ENCODE assay signal across 13 cellular contexts in the genomic region with DNA sequence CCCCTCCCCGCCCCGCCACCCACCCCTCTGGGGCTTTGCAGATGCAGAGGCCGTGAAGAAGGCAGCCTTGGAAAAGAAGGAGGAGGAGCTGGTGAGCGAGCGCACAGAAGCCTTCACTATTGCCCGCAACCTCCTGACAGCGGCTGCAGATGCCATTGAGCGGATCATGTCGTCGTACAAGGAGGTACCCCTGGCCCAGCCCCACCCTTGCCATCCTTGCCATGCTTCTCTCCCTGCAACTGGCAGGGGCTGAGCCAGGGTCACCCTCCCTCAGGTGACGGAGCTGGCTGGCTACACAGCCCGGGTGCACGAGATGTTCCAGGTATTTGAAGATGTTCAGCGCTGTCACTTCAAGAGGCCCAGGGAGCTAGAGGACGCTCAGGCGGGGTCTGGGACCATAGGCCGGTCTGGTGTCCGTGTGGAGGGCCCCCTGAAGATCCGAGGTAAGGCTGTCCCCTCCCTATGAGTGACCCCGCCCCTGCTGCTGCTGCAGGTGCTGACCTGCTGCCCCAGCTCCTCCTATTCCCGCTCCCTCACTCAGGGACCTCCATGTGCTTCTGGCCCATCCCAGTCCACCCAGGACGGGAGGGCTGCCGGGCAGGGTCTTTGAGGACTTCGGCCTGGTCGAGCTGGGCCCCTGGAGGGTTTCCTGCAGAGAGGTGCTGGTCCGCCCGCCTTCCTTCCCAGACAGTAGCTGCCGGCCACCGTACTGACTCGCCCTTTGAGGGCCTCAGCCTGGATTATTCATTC. TPM values are rescaled to one million over a fixed set of nuclear protein-coding genes. Genes with fewer than 3 reads are reported as not detected.
DNase-seq lines count a peak whose midpoint lies in the region; TF ChIP-seq lines count a peak whose summit lies in the region.
"Had no signal": no experiment of that assay in that cellular context is flagged by ENCODE, and none has a peak within 500 bp of the region (broad histone marks: within the 10 kb centered on the region; RNA-seq: fewer than 3 reads in every experiment).

No MANE protein-coding gene starts in this region.

- intact Hi-C loops in activated naive CD4-positive, alpha-beta T cell treated with anti-CD3 and anti-CD28 coated beads for 36 hours (cut with micrococcal nuclease), result no loop called here
- intact Hi-C loops in vagina (cut with DNase I), result no loop called here

- no peaks in the 10 kb centered on the region for H3K9me3 ChIP-seq in vagina

- H3K27me3 Mint-ChIP-seq in activated naive CD4-positive, alpha-beta T cell treated with anti-CD3 and anti-CD28 coated beads, Interleukin-2, amount 10 ng/mL, durations not matched to agents 7 days and 5 days, result no peaks in the 10 kb centered on the region
- no peaks in the 10 kb centered on the region for H3K27me3 Mint-ChIP-seq in activated naive CD4-positive, alpha-beta T cell treated with anti-CD3 and anti-CD28 coated beads for 36 hours (ENCODE audit: low read depth)
- no peaks in the 10 kb centered on the region for H3K27me3 Mint-ChIP-seq in neural crest cell (ENCODE audit: low read depth)
- H3K27me3 Mint-ChIP-seq: CD4-positive, alpha-beta memory T cell had no signal

- H3K27me3 ChIP-seq in H7 (ENCODE audit: control insufficient read depth, insufficient read depth, low read length) (no peaks in the 10 kb centered on the region), vagina (no peaks in the 10 kb centered on the region)

- no peak overlapping the region for H3K4me3 ChIP-seq in H7 (ENCODE audit: insufficient read depth, low read depth, low read length)
- no peak overlapping the region for H3K4me3 ChIP-seq in vagina

- no peaks in the 10 kb centered on the region for H3K4me1 ChIP-seq in vagina

- TF ChIP-seq CTCF in neural crest cell (conservative IDR thresholded peaks at IDR 0.05), result no peak
- no peak for TF ChIP-seq CTCF in vagina (IDR thresholded peaks at IDR 0.05)

- peaks cover 11% of the 10 kb centered on the region for H3K9me3 Mint-ChIP-seq in activated naive CD4-positive, alpha-beta T cell treated with anti-CD3 and anti-CD28 coated beads, Interleukin-2, amount 10 ng/mL, durations not matched to agents 7 days and 5 days
- H3K9me3 Mint-ChIP-seq in activated naive CD4-positive, alpha-beta T cell treated with anti-CD3 and anti-CD28 coated beads for 36 hours, result peaks cover 2% of the 10 kb centered on the region
- H3K9me3 Mint-ChIP-seq in neural crest cell, result peaks cover 12% of the 10 kb centered on the region

- no peaks in the 10 kb centered on the region for H3K36me3 ChIP-seq in H7 (replicated peaks; ENCODE audit: control insufficient read depth, insufficient read depth, low read length)
- H3K36me3 ChIP-seq in vagina, result no peaks in the 10 kb centered on the region

- H3K27ac Mint-ChIP-seq in activated naive CD4-positive, alpha-beta T cell treated with anti-CD3 and anti-CD28 coated beads, Interleukin-2, amount 10 ng/mL, durations not matched to agents 7 days and 5 days, result peak overlapping the region; percentile 17
- no peak overlapping the region for H3K27ac Mint-ChIP-seq in activated naive CD4-positive, alpha-beta T cell treated with anti-CD3 and anti-CD28 coated beads for 36 hours
- H3K27ac Mint-ChIP-seq in neural crest cell (ENCODE audit: unreplicated experiment), result peak overlapping the region; percentile 19

- no peak for TF ChIP-seq POLR2A in vagina (IDR thresholded peaks at IDR 0.05)

- DNase-seq in activated naive CD4-positive, alpha-beta T cell treated with anti-CD3 and anti-CD28 coated beads, Interleukin-2, amount 10 ng/mL, durations not matched to agents 7 days and 5 days, result no peak
- no peak for DNase-seq in activated naive CD4-positive, alpha-beta T cell treated with anti-CD3 and anti-CD28 coated beads for 36 hours
- DNase-seq in H7, result peak; percentile 64
- no peak for DNase-seq in neural crest cell (ENCODE audit: low read depth, low spot score)
- no peak for DNase-seq in SIG-M5 (lab: John Stamatoyannopoulos, UW)
- no peak for DNase-seq in vagina (ENCODE audit: extremely low spot score in 2 of 2)
- DNase-seq in NCI-H446 treated with DMSO at 0.1 percent for 48 hours (lab: John Stamatoyannopoulos, UW), result no peak
- DNase-seq: ACHN, EL, GDM1 had no signal

- H3K4me3 Mint-ChIP-seq in activated naive CD4-positive, alpha-beta T cell treated with anti-CD3 and anti-CD28 coated beads, Interleukin-2, amount 10 ng/mL, durations not matched to agents 7 days and 5 days, result no peak overlapping the region
- no peak overlapping the region for H3K4me3 Mint-ChIP-seq in activated naive CD4-positive, alpha-beta T cell treated with anti-CD3 and anti-CD28 coated beads for 36 hours
- no peak overlapping the region for H3K4me3 Mint-ChIP-seq in neural crest cell

- H3K27ac ChIP-seq in vagina, result no peak overlapping the region
- H3K27ac ChIP-seq: C4-2B, HL-60 had no signal

- CTCF ChIA-PET in activated naive CD4-positive, alpha-beta T cell treated with anti-CD3 and anti-CD28 coated beads, Interleukin-2, amount 10 ng/mL, durations not matched to agents 7 days and 5 days (lab: Charles Lee), result interaction anchor here (1.3 kb wide), 1 partner anchor 27 kb away, joined by 3 read pairs; no protein-coding TSS in a partner anchor
- CTCF ChIA-PET in activated naive CD4-positive, alpha-beta T cell treated with anti-CD3 and anti-CD28 coated beads for 36 hours (lab: Charles Lee), result no interaction called here

- peaks cover 40% of the 10 kb centered on the region for H3K4me1 Mint-ChIP-seq in activated naive CD4-positive, alpha-beta T cell treated with anti-CD3 and anti-CD28 coated beads, Interleukin-2, amount 10 ng/mL, durations not matched to agents 7 days and 5 days
- peaks cover 33% of the 10 kb centered on the region for H3K4me1 Mint-ChIP-seq in activated naive CD4-positive, alpha-beta T cell treated with anti-CD3 and anti-CD28 coated beads for 36 hours (ENCODE audit: low read depth)
- H3K4me1 Mint-ChIP-seq in neural crest cell, result peaks cover 4% of the 10 kb centered on the region

- peaks cover 33% of the 10 kb centered on the region for H3K36me3 Mint-ChIP-seq in activated naive CD4-positive, alpha-beta T cell treated with anti-CD3 and anti-CD28 coated beads, Interleukin-2, amount 10 ng/mL, durations not matched to agents 7 days and 5 days
- peaks cover 2% of the 10 kb centered on the region for H3K36me3 Mint-ChIP-seq in activated naive CD4-positive, alpha-beta T cell treated with anti-CD3 and anti-CD28 coated beads for 36 hours (ENCODE audit: low read depth)
- peaks cover 14% of the 10 kb centered on the region for H3K36me3 Mint-ChIP-seq in neural crest cell (ENCODE audit: low read depth)

RNA-seq across cellular contexts. Expression of gene ABCD1, which starts 11.6 kb away (rescaled TPM):
- total RNA-seq in activated naive CD4-positive, alpha-beta T cell treated with anti-CD3 and anti-CD28 coated beads for 36 hours, result 1 to 10 TPM; 2.5 to 3.4 TPM
- 12.2 and 17.1 TPM in 2 replicates for total RNA-seq in H7 (2014; rRNA removed; shearing (Covaris generic))
- total RNA-seq in neural crest cell, result 6.0 and 6.6 TPM in 2 replicates
- 11.0 TPM for total RNA-seq in vagina

RNA-seq across cellular contexts. Expression of gene BCAP31, which starts 12.1 kb away (rescaled TPM):
- total RNA-seq in activated naive CD4-positive, alpha-beta T cell treated with anti-CD3 and anti-CD28 coated beads for 36 hours, result 10 to 100 TPM; 69.5 to 71.2 TPM
- total RNA-seq in H7 (2014; rRNA removed; shearing (Covaris generic)), result 95.0 and 176 TPM in 2 replicates
- total RNA-seq in neural crest cell (117 and 118 TPM in 2 replicates), vagina (126 TPM)

RNA-seq across cellular contexts. Expression of gene PLXNB3, which starts 27.8 kb away (rescaled TPM):
- under 1 TPM; 0.05 to 0.44 TPM for total RNA-seq in activated naive CD4-positive, alpha-beta T cell treated with anti-CD3 and anti-CD28 coated beads for 36 hours
- total RNA-seq in H7 (2014; rRNA removed; shearing (Covaris generic)), result 0.07 TPM in 1 of 2 replicates, not detected in the other
- 15.7 and 16.2 TPM in 2 replicates for total RNA-seq in neural crest cell
- total RNA-seq in vagina, result 36.1 TPM
- total RNA-seq: CD4-positive, alpha-beta memory T cell had no signal

RNA-seq across cellular contexts. Expression of gene SRPK3, which starts 44.6 kb away (rescaled TPM):
- total RNA-seq in activated naive CD4-positive, alpha-beta T cell treated with anti-CD3 and anti-CD28 coated beads for 36 hours, result not detected
- total RNA-seq in H7 (2014; rRNA removed; shearing (Covaris generic)), result not detected in 2 replicates
- 0.14 and 0.30 TPM in 2 replicates for total RNA-seq in neural crest cell
- 0.25 TPM for total RNA-seq in vagina
- total RNA-seq: CD4-positive, alpha-beta memory T cell had no signal

RNA-seq across cellular contexts. Expression of gene SLC6A8, which starts 48.5 kb away (rescaled TPM):
- under 1 TPM; 0.32 to 0.41 TPM for total RNA-seq in activated naive CD4-positive, alpha-beta T cell treated with anti-CD3 and anti-CD28 coated beads for 36 hours
- total RNA-seq in H7 (2014; rRNA removed; shearing (Covaris generic)), result 29.4 and 40.2 TPM in 2 replicates
- total RNA-seq in neural crest cell (123 and 125 TPM in 2 replicates), vagina (29.2 TPM)

Comparison
In these comparisons a context has a peak if more than half of its experiments do, and no peak if none do; other contexts are left out.
1. RNA of gene PLXNB3, which starts 27.8 kb away (total RNA-seq): 36.1 TPM in vagina (single experiment) and 15.7 to 16.2 TPM in neural crest cell; 0.05 to 0.44 TPM in activated naive CD4-positive, alpha-beta T cell treated with anti-CD3 and anti-CD28 coated beads for 36 hours and 0.07 TPM in H7; every median in the first group is over 10 times any median in the second.